ENCODE assay signal across 31 cellular contexts in the genomic region with DNA sequence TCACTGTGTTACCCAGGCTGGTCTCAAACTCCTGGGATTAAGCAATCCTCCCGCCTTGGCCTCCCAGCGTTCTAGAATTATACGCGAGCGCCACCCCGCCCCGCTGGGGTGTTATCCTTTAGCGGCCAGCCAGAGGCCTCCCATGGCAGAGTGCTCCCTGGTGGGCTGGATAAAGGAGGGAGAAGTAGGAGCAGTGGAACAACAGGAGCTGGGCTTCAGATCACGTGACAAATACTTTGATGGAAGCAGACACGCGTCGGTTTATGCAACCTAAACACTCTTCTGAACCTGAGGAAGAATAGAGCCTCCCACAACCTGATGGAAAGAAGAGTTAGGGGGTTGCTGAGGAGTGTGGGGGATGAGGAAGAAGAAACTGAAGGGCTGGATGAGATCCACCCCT.
"Had no signal": no experiment of that assay in that cellular context is flagged by ENCODE, and none has a peak within 500 bp of the region (broad histone marks: within the 10 kb centered on the region; RNA-seq: fewer than 3 reads in every experiment).

No MANE protein-coding gene starts in this region.

- DNase-seq: activated B cell treated with CpG ODN at 0.5 μM for 24 hours; activated CD4-positive, alpha-beta T cell treated with anti-CD3 and anti-CD28 coated beads for 48 hours; activated CD4-positive, alpha-beta T cell treated with anti-CD3 and anti-CD28 coated beads, Interleukin-2, amount 50 U/mL, for 1 hour; activated CD4-positive, alpha-beta T cell treated with anti-CD3 and anti-CD28 coated beads, Interleukin-2, amount 50 U/mL, for 48 hours; activated CD8-positive, alpha-beta memory T cell treated with anti-CD3 and anti-CD28 coated beads for 24 hours; activated CD8-positive, alpha-beta T cell treated with anti-CD3 and anti-CD28 coated beads for 36 hours; activated effector memory CD4-positive, alpha-beta T cell treated with anti-CD3 and anti-CD28 coated beads, Interleukin-2, amount 50 U/mL, for 16 hours; activated naive CD4-positive, alpha-beta T cell treated with anti-CD3 and anti-CD28 coated beads for 36 hours; activated naive CD8-positive, alpha-beta T cell treated with anti-CD3 and anti-CD28 coated beads for 36 hours; activated naive CD8-positive, alpha-beta T cell treated with anti-CD3 and anti-CD28 coated beads, Interleukin-2, amount 50 U/mL, for 24 hours; activated T-cell treated with anti-CD3 and anti-CD28 coated beads, Interleukin-2, amount 50 U/mL, for 4 hours; amygdala; aorta; body of pancreas; caudate nucleus; cortex of kidney; effector CD8-positive, alpha-beta T cell; esophagus squamous epithelium; foreskin melanocyte; heart right ventricle; T1000; WERI-Rb-1 had no signal

- H3K9me3 ChIP-seq: adrenal gland, body of pancreas had no signal

- H3K4me2 ChIP-seq: hepatocyte had no signal

- H2AFZ ChIP-seq: hepatocyte had no signal

- H3K36me3 ChIP-seq: adrenal gland, esophagus squamous epithelium, gastroesophageal sphincter, heart right ventricle, WERI-Rb-1 had no signal

- H3K4me1 ChIP-seq: adrenal gland, body of pancreas, esophagus squamous epithelium, gastroesophageal sphincter, heart right ventricle had no signal

- H3K27me3 ChIP-seq: adrenal gland, body of pancreas, esophagus squamous epithelium, hepatocyte had no signal

- H3K79me2 ChIP-seq: hepatocyte had no signal

- H3K4me3 ChIP-seq: adrenal gland, body of pancreas, esophagus squamous epithelium, gastroesophageal sphincter, heart right ventricle, hepatocyte had no signal

- H3K27ac ChIP-seq: adrenal gland, body of pancreas, epithelial cell of prostate, esophagus squamous epithelium, gastroesophageal sphincter, heart right ventricle, hepatocyte, WERI-Rb-1 had no signal

- FAIRE-seq: colon, endometrium, endothelial cell of umbilical vein had no signal

- ATAC-seq: activated CD4-positive, CD25-positive, alpha-beta regulatory T cell treated with anti-CD3 and anti-CD28 coated beads, Interleukin-2, amount 50 U/mL, for 24 hours; activated CD8-positive, alpha-beta T cell treated with anti-CD3 and anti-CD28 coated beads for 36 hours; activated naive CD8-positive, alpha-beta T cell treated with anti-CD3 and anti-CD28 coated beads, Interleukin-2, amount 50 U/mL, for 24 hours; activated T-cell treated with anti-CD3 and anti-CD28 coated beads, Interleukin-2, amount 50 U/mL, for 4 hours; activated T-helper 17 cell treated with anti-CD3 and anti-CD28 coated beads, Interleukin-2, amount 50 U/mL, for 72 hours; body of pancreas; gastroesophageal sphincter; heart right ventricle had no signal
